ENCODE assay signal across 8 cellular contexts in the genomic region with DNA sequence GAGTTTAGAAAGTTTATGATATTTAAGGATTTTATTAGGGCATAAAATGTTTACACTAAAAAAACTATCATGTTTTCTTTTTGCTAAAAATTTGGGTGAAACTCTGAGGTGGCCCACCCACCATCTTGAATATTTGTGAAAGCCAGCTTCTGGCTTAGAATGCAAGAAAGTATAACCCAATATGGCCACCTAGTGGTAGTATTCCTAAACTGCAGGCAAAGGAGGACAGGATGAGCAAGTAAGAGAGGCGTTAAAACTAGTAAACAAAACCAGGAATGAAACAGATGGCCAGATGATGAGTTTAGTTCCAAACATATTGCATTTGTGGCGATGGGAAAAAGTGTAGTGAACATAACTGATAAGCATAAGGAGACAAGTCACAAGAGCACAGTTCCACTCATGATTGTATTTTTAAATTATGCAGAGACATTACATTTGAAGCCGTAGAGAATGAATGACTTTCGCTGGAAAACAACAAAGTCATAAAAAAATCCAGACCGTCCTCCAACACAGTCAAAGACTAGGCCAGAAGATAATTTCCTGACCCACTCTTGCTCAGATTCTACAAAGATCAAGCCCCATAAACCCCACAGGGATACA.
DNase-seq lines count a peak whose midpoint lies in the region; ATAC-seq and TF ChIP-seq lines count a peak whose summit lies in the region.

No MANE protein-coding gene starts in this region.

- intact Hi-C loops in tibial artery (cut with DNase I; ENCODE audit: low total_unique reads): loop anchor here (10.0 kb wide), 1 partner anchor 201 kb away; no protein-coding TSS in a partner anchor

- H3K9me3 ChIP-seq in lung (ENCODE audit: control insufficient read depth in 2 of 2, insufficient read depth in 1 of 2, low read length in 1 of 2) (no peaks in the 10 kb centered on the region), tibial artery (no peaks in the 10 kb centered on the region)

- peak; percentile 47 for TF ChIP-seq CTCF in lung (IDR thresholded peaks at IDR 0.05; ENCODE audit: control extremely low read depth, extremely low read depth)
- peak; percentile 84 to 92 for TF ChIP-seq CTCF in tibial artery (IDR thresholded peaks at IDR 0.05)

- H3K27ac ChIP-seq in lung (ENCODE audit: low read depth in 1 of 2, low read length in 1 of 2) (no peak overlapping the region), tibial artery (no peak overlapping the region)

- H3K36me3 ChIP-seq in H7 (replicated peaks; ENCODE audit: control insufficient read depth, insufficient read depth, low read length) (no peaks in the 10 kb centered on the region), lung (ENCODE audit: control insufficient read depth in 2 of 2, insufficient read depth in 2 of 2, low read length in 2 of 2) (peaks cover 2 to 15% of the 10 kb centered on the region in 2 donors), tibial artery (peaks cover 20 to 39% (median 28%) of the 10 kb centered on the region in 3 donors)

- no peak for ATAC-seq in lung (ENCODE audit: insufficient read depth, low FRiP score)

- WGBS in lung, 2 donors: 56 to 58% methylated on average over 5 of the region's 5 CpGs

- H3K4me1 ChIP-seq in lung (ENCODE audit: control insufficient read depth in 2 of 2, insufficient read depth in 2 of 2, low read length in 2 of 2): peaks cover 0 to 2% of the 10 kb centered on the region in 2 donors
- no peaks in the 10 kb centered on the region for H3K4me1 ChIP-seq in tibial artery

- no peaks in the 10 kb centered on the region for H3K27me3 ChIP-seq in H7 (ENCODE audit: control insufficient read depth, insufficient read depth, low read length)
- H3K27me3 ChIP-seq in lung (ENCODE audit: control insufficient read depth, insufficient read depth): no peaks in the 10 kb centered on the region
- H3K27me3 ChIP-seq in tibial artery: no peaks in the 10 kb centered on the region

- no peak overlapping the region for H3K4me3 ChIP-seq in H7 (ENCODE audit: insufficient read depth, low read depth, low read length)
- no peak overlapping the region for H3K4me3 ChIP-seq in lung
- H3K4me3 ChIP-seq in tibial artery: no peak overlapping the region

- DNase-seq in activated T-cell treated with anti-CD3 and anti-CD28 coated beads for 24 hours (ENCODE audit: low read depth) (peak; percentile 31), H7 (peak; percentile 54), NCI-H1048 (lab: John Stamatoyannopoulos, UW) (peak; percentile 28), SKM-1 treated with dmso at 0.1 percent for 144 hours (lab: John Stamatoyannopoulos, UW; ENCODE audit: unreplicated experiment) (peak; percentile 57), dermis microvascular lymphatic vessel endothelial cell (ENCODE audit: low read depth in 2 of 2) (peak; percentile 68 to 83), lung (ENCODE audit: low spot score) (peak; percentile 38), tibial artery (no peak)
- DNase-seq in activated T-cell treated with anti-CD3 and anti-CD28 coated beads, Interleukin-2, amount 50 U/mL, for 1 hour: no peak

Comparison
In these comparisons a context has a peak if more than half of its experiments do, and no peak if none do; other contexts are left out.
1. DNase-seq: peak in activated T-cell treated with anti-CD3 and anti-CD28 coated beads for 24 hours (single experiment), H7 (single experiment), NCI-H1048 (single experiment), SKM-1 treated with dmso at 0.1 percent for 144 hours (single experiment), dermis microvascular lymphatic vessel endothelial cell (2 of 2) and lung (single experiment); none in activated T-cell treated with anti-CD3 and anti-CD28 coated beads, Interleukin-2, amount 50 U/mL, for 1 hour (single experiment) and tibial artery (0 of 2).